ENCODE assay signal across 8 cellular contexts in the genomic region with DNA sequence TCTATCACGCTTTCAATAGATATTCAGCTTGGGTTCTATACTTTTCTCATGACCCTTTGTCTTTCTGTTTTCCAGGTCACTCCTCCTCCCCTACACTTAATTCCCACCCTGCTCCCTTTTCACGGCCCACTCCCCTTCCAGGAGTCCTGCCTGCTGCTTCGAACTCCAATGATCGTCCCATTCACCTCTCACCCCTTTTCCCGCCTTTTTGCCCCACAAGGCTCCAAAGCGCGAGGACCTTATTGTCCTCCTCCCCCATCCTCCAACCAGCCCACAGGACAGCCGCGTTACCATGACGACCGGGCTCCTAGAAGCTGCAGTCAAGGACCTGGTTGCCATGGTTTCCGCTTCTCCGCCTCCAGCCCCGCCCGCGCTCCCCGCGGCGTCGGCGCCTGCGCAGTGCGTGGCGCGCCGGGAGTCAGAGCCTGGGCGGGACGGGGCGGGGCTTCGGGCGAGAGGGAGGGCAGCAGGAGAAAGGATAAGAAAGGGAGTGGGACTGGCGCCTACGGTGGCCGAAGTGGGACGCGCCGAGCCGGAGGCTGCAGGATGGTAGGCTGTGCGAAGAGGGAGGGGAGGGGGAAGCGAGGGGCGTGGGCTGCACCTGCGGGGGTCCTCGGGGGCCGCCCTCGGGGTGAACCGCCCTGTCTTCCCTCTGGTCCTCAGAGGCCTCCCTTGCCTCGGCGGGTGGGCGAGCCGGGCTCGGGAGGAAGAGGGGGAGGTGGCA. TPM values are rescaled to one million over a fixed set of nuclear protein-coding genes. Genes with fewer than 3 reads are reported as not detected.
DNase-seq lines count a peak whose midpoint lies in the region; ATAC-seq and TF ChIP-seq lines count a peak whose summit lies in the region.

A gene (plus strand): TSS at position 508 of the 724 bp plus-strand sequence. CDS start 39 bp downstream, at position 547.

- H3K36me3 Mint-ChIP-seq in activated T-helper 17 cell treated with anti-CD3 and anti-CD28 coated beads, Interleukin-2, amount 50 U/mL, for 72 hours (ENCODE audit: low read depth): peaks cover 30% of the 10 kb centered on the region
- H3K36me3 Mint-ChIP-seq in naive thymus-derived CD4-positive, alpha-beta T cell: peaks cover 0 to 20% (median 6%) of the 10 kb centered on the region in 5 donors
- H3K36me3 Mint-ChIP-seq in stimulated activated memory B cell treated with anti-CD40 and anti-IgM and Interleukin-4, amounts not matched to agents 10 μg/mL and 1 μg/mL and 100 μg/mL, for 72 hours: peaks cover 18% of the 10 kb centered on the region

- H3K4me3 Mint-ChIP-seq in activated T-helper 17 cell treated with anti-CD3 and anti-CD28 coated beads, Interleukin-2, amount 50 U/mL, for 72 hours: peak within 1 kb of the TSS; percentile 78
- peak within 1 kb of the TSS; percentile 70 to 91 (median 84) for H3K4me3 Mint-ChIP-seq in naive thymus-derived CD4-positive, alpha-beta T cell
- H3K4me3 Mint-ChIP-seq in stimulated activated memory B cell treated with anti-CD40 and anti-IgM and Interleukin-4, amounts not matched to agents 10 μg/mL and 1 μg/mL and 100 μg/mL, for 72 hours: peak within 1 kb of the TSS; percentile 88

- H3F3A ChIP-seq in GM23248 (ENCODE audit: insufficient read depth): no peaks in the 10 kb centered on the region

- intact Hi-C loops in naive thymus-derived CD4-positive, alpha-beta T cell (cut with micrococcal nuclease): loop anchor here (1.0 to 2.0 kb wide), 5 partner anchors 11 to 725 kb away; a partner anchor contains a TSS

- H3K27me3 ChIP-seq in GM23248 (replicated peaks; ENCODE audit: insufficient read depth) (no peaks in the 10 kb centered on the region), fibroblast of lung (ENCODE audit: control insufficient read depth, insufficient read depth, low read length) (no peaks in the 10 kb centered on the region)
- H3K27me3 ChIP-seq in naive thymus-derived CD4-positive, alpha-beta T cell (ENCODE audit: control insufficient read depth in 2 of 2, insufficient read depth in 2 of 2, low read length in 2 of 2): no peaks in the 10 kb centered on the region

- no peak for TF ChIP-seq CTCF in LNCaP clone FGC (IDR thresholded peaks at IDR 0.05; ENCODE audit: control insufficient read depth, extremely low read depth, insufficient read depth)
- TF ChIP-seq CTCF in RWPE1 (conservative IDR thresholded peaks at IDR 0.05; ENCODE audit: low read depth): no peak
- no peak for TF ChIP-seq CTCF in fibroblast of lung (conservative IDR thresholded peaks at IDR 0.05 in 1 of 2, IDR thresholded peaks at IDR 0.05 in 1 of 2; ENCODE audit: low read depth in 1 of 2, low read length in 2 of 2)

- no peaks in the 10 kb centered on the region for H3K9me3 ChIP-seq in GM23248 (ENCODE audit: low read depth)
- no peaks in the 10 kb centered on the region for H3K9me3 ChIP-seq in fibroblast of lung (ENCODE audit: control insufficient read depth, insufficient read depth, low read depth, low read length)
- H3K9me3 ChIP-seq in naive thymus-derived CD4-positive, alpha-beta T cell (ENCODE audit: control insufficient read depth in 2 of 3, low read length in 3 of 3): no peaks in the 10 kb centered on the region

- H2AFZ ChIP-seq in GM23248 (peak within 1 kb of the TSS; percentile 60), fibroblast of lung (ENCODE audit: low read length) (peak within 1 kb of the TSS; percentile 30)

- H3K4me1 ChIP-seq in GM23248 (ENCODE audit: insufficient read depth) (peaks cover 7% of the 10 kb centered on the region), fibroblast of lung (ENCODE audit: control insufficient read depth, extremely low read depth, insufficient read depth, low read length) (peaks cover 7% of the 10 kb centered on the region)
- peaks cover 10% of the 10 kb centered on the region in 2 donors for H3K4me1 ChIP-seq in naive thymus-derived CD4-positive, alpha-beta T cell (ENCODE audit: control insufficient read depth in 2 of 2, insufficient read depth in 2 of 2, low read length in 2 of 2)

- CTCF ChIA-PET in RWPE1 (lab: Yijun Ruan, JAX): interaction anchor here (0.8 kb wide), 1 partner anchor 10 kb away, joined by 3 read pairs; no protein-coding TSS in a partner anchor
- CTCF ChIA-PET in naive thymus-derived CD4-positive, alpha-beta T cell (lab: Charles Lee): interaction anchor here (0.5 to 0.6 kb wide), 2 partner anchors 33 to 137 kb away, joined by 3 to 4 read pairs; no protein-coding TSS in a partner anchor

- peaks cover 12% of the 10 kb centered on the region for H3K4me1 Mint-ChIP-seq in activated T-helper 17 cell treated with anti-CD3 and anti-CD28 coated beads, Interleukin-2, amount 50 U/mL, for 72 hours
- H3K4me1 Mint-ChIP-seq in naive thymus-derived CD4-positive, alpha-beta T cell: peaks cover 10 to 21% (median 13%) of the 10 kb centered on the region in 7 donors
- peaks cover 18% of the 10 kb centered on the region for H3K4me1 Mint-ChIP-seq in stimulated activated memory B cell treated with anti-CD40 and anti-IgM and Interleukin-4, amounts not matched to agents 10 μg/mL and 1 μg/mL and 100 μg/mL, for 72 hours

- peaks cover 32% of the 10 kb centered on the region for H3K79me2 ChIP-seq in GM23248 (ENCODE audit: insufficient read depth)
- peaks cover 11% of the 10 kb centered on the region for H3K79me2 ChIP-seq in fibroblast of lung (ENCODE audit: control insufficient read depth, insufficient read depth, low read length)

- peak within 1 kb of the TSS; percentile 98 for H3K4me2 ChIP-seq in GM23248 (ENCODE audit: unreplicated experiment)
- H3K4me2 ChIP-seq in fibroblast of lung (ENCODE audit: extremely low read depth, insufficient read depth, low read length): peak within 1 kb of the TSS; percentile 98

- H3K4me3 ChIP-seq in GM23248: peak within 1 kb of the TSS; percentile 89
- H3K4me3 ChIP-seq in LNCaP clone FGC (ENCODE audit: low read depth, low read length): peak within 1 kb of the TSS; percentile 90
- H3K4me3 ChIP-seq in fibroblast of lung (replicated peaks in 1 of 4; ENCODE audit: control extremely low read depth in 1 of 4, insufficient read depth in 1 of 4, low read depth in 3 of 4, low read length in 4 of 4): peak within 1 kb of the TSS; percentile 68 to 89 (median 82)
- peak within 1 kb of the TSS; percentile 62 for H3K4me3 ChIP-seq in naive thymus-derived CD4-positive, alpha-beta T cell (ENCODE audit: low read length)

- no peak within 1 kb of the TSS for H3K27ac ChIP-seq in GM23248
- peak within 1 kb of the TSS; percentile 87 for H3K27ac ChIP-seq in RWPE1
- H3K27ac ChIP-seq in fibroblast of lung (ENCODE audit: insufficient read depth, low read length): peak within 1 kb of the TSS; percentile 57
- peak within 1 kb of the TSS; percentile 42 for H3K27ac ChIP-seq in naive thymus-derived CD4-positive, alpha-beta T cell (ENCODE audit: low read depth, low read length)

- ATAC-seq in activated T-helper 17 cell treated with anti-CD3 and anti-CD28 coated beads, Interleukin-2, amount 50 U/mL, for 72 hours (replicated peaks): peak; percentile 93
- ATAC-seq in naive thymus-derived CD4-positive, alpha-beta T cell: peak; percentile 95
- peak; percentile 86 for ATAC-seq in stimulated activated memory B cell treated with anti-CD40 and anti-IgM and Interleukin-4, amounts not matched to agents 10 μg/mL and 1 μg/mL and 100 μg/mL, for 72 hours

- H3K9me2 ChIP-seq in GM23248 (ENCODE audit: insufficient read depth): no peaks in the 10 kb centered on the region

- peak within 1 kb of the TSS; percentile 88 for H3K27ac Mint-ChIP-seq in activated T-helper 17 cell treated with anti-CD3 and anti-CD28 coated beads, Interleukin-2, amount 50 U/mL, for 72 hours
- peak within 1 kb of the TSS in 8 of 9 donors; percentile 29 to 95 (median 78) for H3K27ac Mint-ChIP-seq in naive thymus-derived CD4-positive, alpha-beta T cell
- peak within 1 kb of the TSS; percentile 11 for H3K27ac Mint-ChIP-seq in stimulated activated memory B cell treated with anti-CD40 and anti-IgM and Interleukin-4, amounts not matched to agents 10 μg/mL and 1 μg/mL and 100 μg/mL, for 72 hours

- H3K9ac ChIP-seq in GM23248 (peak within 1 kb of the TSS; percentile 85), fibroblast of lung (ENCODE audit: insufficient read depth, low read length) (peak within 1 kb of the TSS; percentile 63)

- peaks cover 7% of the 10 kb centered on the region for H3K27me3 Mint-ChIP-seq in activated T-helper 17 cell treated with anti-CD3 and anti-CD28 coated beads, Interleukin-2, amount 50 U/mL, for 72 hours
- H3K27me3 Mint-ChIP-seq in naive thymus-derived CD4-positive, alpha-beta T cell: peaks cover 7 to 24% (median 8%) of the 10 kb centered on the region in 5 donors
- peaks cover 9% of the 10 kb centered on the region for H3K27me3 Mint-ChIP-seq in stimulated activated memory B cell treated with anti-CD40 and anti-IgM and Interleukin-4, amounts not matched to agents 10 μg/mL and 1 μg/mL and 100 μg/mL, for 72 hours

- WGBS in GM23248 (ENCODE audit: low coverage in 1 of 2, low lambda C conversion rate in 2 of 2, missing lambda C conversion rate in 2 of 2), 2 experiments: 4 to 7% methylated on average over 23 to 45 of the region's 51 CpGs

- H4K20me1 ChIP-seq in GM23248 (ENCODE audit: insufficient read depth): no peaks in the 10 kb centered on the region
- H4K20me1 ChIP-seq in fibroblast of lung (ENCODE audit: control insufficient read depth, extremely low read depth, insufficient read depth, low read length): no peaks in the 10 kb centered on the region

- in situ Hi-C loops in GM23248 (cut with MboI): no loop called here

- POLR2A ChIA-PET in RWPE1 (lab: Yijun Ruan, JAX; ENCODE audit: low non-redundant PET): interaction anchor here (0.6 to 0.9 kb wide), 2 partner anchors 10 to 90 kb away, joined by 3 to 4 read pairs; no protein-coding TSS in a partner anchor
- POLR2A ChIA-PET in naive thymus-derived CD4-positive, alpha-beta T cell (lab: Charles Lee): no interaction called here

- no peaks in the 10 kb centered on the region for H3K9me3 Mint-ChIP-seq in activated T-helper 17 cell treated with anti-CD3 and anti-CD28 coated beads, Interleukin-2, amount 50 U/mL, for 72 hours
- peaks cover 0 to 1% (median 0%) of the 10 kb centered on the region in 11 donors for H3K9me3 Mint-ChIP-seq in naive thymus-derived CD4-positive, alpha-beta T cell
- no peaks in the 10 kb centered on the region for H3K9me3 Mint-ChIP-seq in stimulated activated memory B cell treated with anti-CD40 and anti-IgM and Interleukin-4, amounts not matched to agents 10 μg/mL and 1 μg/mL and 100 μg/mL, for 72 hours

- DNase-seq in DMS153 treated with DMSO at 0.1 percent for 48 hours (lab: John Stamatoyannopoulos, UW; ENCODE audit: unreplicated experiment) (peak; percentile 96), GM23248 (peak; percentile 92), LNCaP clone FGC (ENCODE audit: low read depth) (peak; percentile 89), RWPE1 (ENCODE audit: low spot score) (peak; percentile 99), fibroblast of lung (ENCODE audit: low read depth in 2 of 2) (peak; percentile 94 to 96)
- DNase-seq in naive thymus-derived CD4-positive, alpha-beta T cell: peak; percentile 82 to 94 (median 90)

- peaks cover 6% of the 10 kb centered on the region; the same call in 1 of the 2 replicates for H3K36me3 ChIP-seq in GM23248 (ENCODE audit: low read depth)
- H3K36me3 ChIP-seq in fibroblast of lung (ENCODE audit: control insufficient read depth, insufficient read depth, low read length): peaks cover 12% of the 10 kb centered on the region
- peaks cover 0 to 16% (median 0%) of the 10 kb centered on the region in 3 experiments for H3K36me3 ChIP-seq in naive thymus-derived CD4-positive, alpha-beta T cell (ENCODE audit: control insufficient read depth in 2 of 3, insufficient read depth in 3 of 3, low read length in 3 of 3)

RNA-seq across cellular contexts. Expression of the gene that starts here (rescaled TPM):
- 198 and 236 TPM in 2 replicates for total RNA-seq in GM23248 (2014; rRNA removed; shearing (Covaris generic))
- polyA plus RNA-seq in GM23248 (2016; fragmentation: Nextera tagmentation; extraction: Ambion mirVana) (37.4 and 38.2 TPM in 2 replicates), fibroblast of lung (128 and 185 TPM in 2 replicates)
- total RNA-seq in activated T-helper 17 cell treated with anti-CD3 and anti-CD28 coated beads, Interleukin-2, amount 50 U/mL, for 72 hours: 10 to 100 TPM; 27.4 to 59.8 TPM
- 127 and 139 TPM in 2 replicates for total RNA-seq in fibroblast of lung
- 136 and 181 TPM in 2 replicates for polyA plus RNA-seq in fibroblast of lung (2012)
- polyA minus RNA-seq in fibroblast of lung (ENCODE audit: low replicate concordance): 78.8 and 128 TPM in 2 replicates
- total RNA-seq in naive thymus-derived CD4-positive, alpha-beta T cell: 10 to 100 TPM in 1 of 5 experiments, 1 to 10 TPM in 4; 6.2 to 39.4 (median 8.3) TPM
- polyA plus RNA-seq in naive thymus-derived CD4-positive, alpha-beta T cell: 1 to 10 TPM; 3.3 to 6.9 TPM

Comparison
In these comparisons a context has a peak if more than half of its experiments do, and no peak if none do; other contexts are left out.
1. H3K27ac Mint-ChIP-seq: peak in every context shown above with its lines; median percentile 88 in activated T-helper 17 cell treated with anti-CD3 and anti-CD28 coated beads, Interleukin-2, amount 50 U/mL, for 72 hours; 78 in naive thymus-derived CD4-positive, alpha-beta T cell; 11 in stimulated activated memory B cell treated with anti-CD40 and anti-IgM and Interleukin-4, amounts not matched to agents 10 μg/mL and 1 μg/mL and 100 μg/mL, for 72 hours.